ENCODE assay signal across 9 cellular contexts in genomic region chr13:92896842-92897241, GRCh38.
DNase-seq lines count a peak whose midpoint lies in the region; ATAC-seq and TF ChIP-seq lines count a peak whose summit lies in the region.
"Had no signal": no experiment of that assay in that cellular context is flagged by ENCODE, and none has a peak within 500 bp of the region (broad histone marks: within the 10 kb centered on the region; RNA-seq: fewer than 3 reads in every experiment).

No MANE protein-coding gene starts in this region.

- peaks cover 4% of the 10 kb centered on the region; the same call in 1 of the 2 replicates for H3F3A ChIP-seq in OCI-LY1 (ENCODE audit: insufficient read depth, low read length)

- H3K27ac ChIP-seq in A673 (ENCODE audit: low read depth, low read length, poor library complexity, severe bottlenecking) (no peak overlapping the region), OCI-LY1 (ENCODE audit: low read depth, low read length, poor library complexity, severe bottlenecking) (no peak overlapping the region), fibroblast of lung (ENCODE audit: insufficient read depth, low read length) (no peak overlapping the region)
- H3K27ac ChIP-seq in CD4-positive, alpha-beta T cell (ENCODE audit: low read depth, low read length) = no peak overlapping the region

- no peaks in the 10 kb centered on the region for H3K36me3 ChIP-seq in A673 (ENCODE audit: insufficient read depth, low read length, poor library complexity, severe bottlenecking)
- no peaks in the 10 kb centered on the region for H3K36me3 ChIP-seq in OCI-LY1 (ENCODE audit: insufficient read depth, low read length)
- H3K36me3 ChIP-seq in fibroblast of lung (ENCODE audit: control insufficient read depth, insufficient read depth, low read length) = no peaks in the 10 kb centered on the region

- H3K27me3 Mint-ChIP-seq in CD4-positive, alpha-beta T cell = no peaks in the 10 kb centered on the region
- H3K27me3 Mint-ChIP-seq: T-cell had no signal

- no peak overlapping the region for H3K4me2 ChIP-seq in OCI-LY1 (ENCODE audit: low read length)
- H3K4me2 ChIP-seq in fibroblast of lung (ENCODE audit: extremely low read depth, insufficient read depth, low read length) = no peak overlapping the region

- H3K9me2 ChIP-seq in OCI-LY1 (ENCODE audit: low read depth, low read length) = no peaks in the 10 kb centered on the region

- TF ChIP-seq CTCF in A673 (conservative IDR thresholded peaks at IDR 0.05; ENCODE audit: low read depth, low read length) = peak; percentile 29; the same call in 1 of the 2 replicates
- peak; percentile 41; the same call in 1 of the 2 replicates for TF ChIP-seq CTCF in OCI-LY1 (IDR thresholded peaks at IDR 0.05; ENCODE audit: low read length)
- no peak for TF ChIP-seq CTCF in fibroblast of lung (conservative IDR thresholded peaks at IDR 0.05 in 1 of 2, IDR thresholded peaks at IDR 0.05 in 1 of 2; ENCODE audit: low read depth in 1 of 2, low read length in 2 of 2)
- no peak for TF ChIP-seq CTCF in CD4-positive, alpha-beta T cell (IDR thresholded peaks at IDR 0.05)

- H3K9me3 ChIP-seq in A673 (ENCODE audit: low read depth, low read length, poor library complexity, severe bottlenecking) (no peaks in the 10 kb centered on the region), OCI-LY1 (ENCODE audit: low read length) (no peaks in the 10 kb centered on the region), fibroblast of lung (ENCODE audit: control insufficient read depth, insufficient read depth, low read depth, low read length) (no peaks in the 10 kb centered on the region)
- no peaks in the 10 kb centered on the region for H3K9me3 ChIP-seq in CD4-positive, alpha-beta T cell (ENCODE audit: control insufficient read depth, low read length)

- H4K20me1 ChIP-seq in OCI-LY1 (ENCODE audit: insufficient read depth, low read length) = no peaks in the 10 kb centered on the region
- no peaks in the 10 kb centered on the region for H4K20me1 ChIP-seq in fibroblast of lung (ENCODE audit: control insufficient read depth, extremely low read depth, insufficient read depth, low read length)

- no peak for ATAC-seq in CD4-positive, alpha-beta T cell (ENCODE audit: poor library complexity)
- no peak for ATAC-seq in GM21576 (IDR thresholded peaks at IDR 0.05; ENCODE audit: unreplicated experiment)
- ATAC-seq: T-cell had no signal

- no peaks in the 10 kb centered on the region for H3K4me1 Mint-ChIP-seq in CD4-positive, alpha-beta T cell (ENCODE audit: low read depth)
- H3K4me1 Mint-ChIP-seq: T-cell had no signal

- H3K4me3 Mint-ChIP-seq in CD4-positive, alpha-beta T cell = no peak overlapping the region
- H3K4me3 Mint-ChIP-seq: T-cell had no signal

- H3K27me3 ChIP-seq in A673 (replicated peaks; ENCODE audit: insufficient read depth, low read depth, low read length, poor library complexity) (no peaks in the 10 kb centered on the region), OCI-LY1 (ENCODE audit: insufficient read depth, low read length) (no peaks in the 10 kb centered on the region), fibroblast of lung (ENCODE audit: control insufficient read depth, insufficient read depth, low read length) (no peaks in the 10 kb centered on the region)
- no peaks in the 10 kb centered on the region for H3K27me3 ChIP-seq in CD4-positive, alpha-beta T cell (ENCODE audit: control insufficient read depth, insufficient read depth, low read length)

- H3K36me3 Mint-ChIP-seq in CD4-positive, alpha-beta T cell (ENCODE audit: low read depth) = no peaks in the 10 kb centered on the region
- H3K36me3 Mint-ChIP-seq: T-cell had no signal

- DNase-seq in A673 (ENCODE audit: low spot score) = peak; percentile 55
- peak; percentile 10 for DNase-seq in HPDE6-E6E7 (ENCODE audit: extremely low spot score)
- DNase-seq in fibroblast of lung (ENCODE audit: low read depth in 2 of 2) = peak; percentile 40 to 47
- no peak for DNase-seq in CD4-positive, alpha-beta T cell
- DNase-seq in NCI-H1048 (lab: John Stamatoyannopoulos, UW) = no peak
- DNase-seq in NCI-H2196 (lab: John Stamatoyannopoulos, UW; ENCODE audit: unreplicated experiment) = no peak
- DNase-seq: T-cell had no signal

- CTCF ChIA-PET in A673 (lab: Charles Lee) = no interaction called here
- CTCF ChIA-PET in CD4-positive, alpha-beta T cell (lab: Charles Lee) = no interaction called here

- POLR2A ChIA-PET in A673 (lab: Charles Lee; ENCODE audit: low non-redundant PET) = no interaction called here
- POLR2A ChIA-PET in CD4-positive, alpha-beta T cell (lab: Charles Lee) = no interaction called here

- no peak overlapping the region for H3K9ac ChIP-seq in OCI-LY1 (ENCODE audit: low read length)
- no peak overlapping the region for H3K9ac ChIP-seq in fibroblast of lung (ENCODE audit: insufficient read depth, low read length)

- H3K4me3 ChIP-seq in A673 (ENCODE audit: low read depth, low read length, poor library complexity, severe bottlenecking) (no peak overlapping the region), OCI-LY1 (ENCODE audit: low read depth, low read length, poor library complexity, severe bottlenecking) (no peak overlapping the region), fibroblast of lung (replicated peaks in 1 of 4; ENCODE audit: control extremely low read depth in 1 of 4, insufficient read depth in 1 of 4, low read depth in 3 of 4, low read length in 4 of 4) (no peak overlapping the region)

- no peak overlapping the region for H3K27ac Mint-ChIP-seq in CD4-positive, alpha-beta T cell
- H3K27ac Mint-ChIP-seq: T-cell had no signal

- H2AFZ ChIP-seq in OCI-LY1 (ENCODE audit: low read length) (no peak overlapping the region), fibroblast of lung (ENCODE audit: low read length) (no peak overlapping the region)

- intact Hi-C loops in A673 (cut with micrococcal nuclease; ENCODE audit: unreplicated experiment) = no loop called here
- intact Hi-C loops in CD4-positive, alpha-beta T cell (cut with DNase I, micrococcal nuclease) = no loop called here

- H3K9me3 Mint-ChIP-seq in CD4-positive, alpha-beta T cell = peaks cover 2% of the 10 kb centered on the region

- no TSS peak for BruUV-seq in A673 (replicated peaks; lab: Mats Ljungman, UMichigan)

- H3K4me1 ChIP-seq in A673 (ENCODE audit: insufficient read depth, low read length, poor library complexity, severe bottlenecking) (no peaks in the 10 kb centered on the region), OCI-LY1 (ENCODE audit: insufficient read depth, low read length, severe bottlenecking) (no peaks in the 10 kb centered on the region), fibroblast of lung (ENCODE audit: control insufficient read depth, extremely low read depth, insufficient read depth, low read length) (no peaks in the 10 kb centered on the region)

- no peaks in the 10 kb centered on the region for H3K79me2 ChIP-seq in OCI-LY1 (ENCODE audit: insufficient read depth, low read length)
- no peaks in the 10 kb centered on the region for H3K79me2 ChIP-seq in fibroblast of lung (ENCODE audit: control insufficient read depth, insufficient read depth, low read length)

Comparison
In these comparisons a context has a peak if more than half of its experiments do, and no peak if none do; other contexts are left out.
1. DNase-seq: peak in A673 (single experiment), HPDE6-E6E7 (single experiment) and fibroblast of lung (2 of 2); none in CD4-positive, alpha-beta T cell (0 of 10), NCI-H1048 (single experiment) and NCI-H2196 (single experiment).
2. CTCF ChIP-seq: peak in A673 (single experiment) and OCI-LY1 (single experiment); none in fibroblast of lung (0 of 2) and CD4-positive, alpha-beta T cell (single experiment).